11 cellular contexts compared by ENCODE assay signal in the genomic region with DNA sequence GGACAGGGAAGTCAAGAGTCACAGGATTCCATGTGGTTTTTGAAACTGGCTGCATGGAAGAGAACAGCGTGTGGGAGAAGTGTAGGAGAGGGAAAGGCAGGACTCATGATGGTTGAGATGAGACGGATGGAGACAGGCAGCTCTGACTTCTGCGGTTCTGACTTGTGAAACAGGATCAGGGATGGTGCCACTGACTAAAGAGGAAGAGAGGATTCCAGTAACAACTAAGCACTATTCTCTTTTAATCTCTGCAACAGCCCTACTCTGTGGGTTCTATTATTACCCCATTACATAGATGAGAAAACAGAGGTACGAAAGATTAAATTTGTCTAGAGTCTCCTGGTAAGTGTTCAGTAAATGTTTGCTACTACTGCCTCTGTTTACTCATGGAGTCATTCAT.
A peak's percentile ranks its signal among the peaks of the same experiment; 100 is the strongest.
DNase-seq lines count a peak whose midpoint lies in the region; ATAC-seq and TF ChIP-seq lines count a peak whose summit lies in the region.
"Had no signal": no experiment of that assay in that cellular context is flagged by ENCODE, and none has a peak within 500 bp of the region (broad histone marks: within the 10 kb centered on the region; RNA-seq: fewer than 3 reads in every experiment).

No MANE protein-coding gene starts in this region.

- H3K56ac ChIP-seq in IMR-90 (ENCODE audit: extremely low read depth, insufficient read depth, low read length): peak overlapping the region; percentile 3; the same call in 1 of the 2 replicates

- H2BK15ac ChIP-seq in IMR-90 (ENCODE audit: low read depth, low read length): peak overlapping the region; percentile 20; the same call in 1 of the 3 replicates

- TF ChIP-seq CTCF in IMR-90 (conservative IDR thresholded peaks at IDR 0.05; ENCODE audit: low read depth, low read length): no peak
- TF ChIP-seq CTCF in osteoblast (IDR thresholded peaks at IDR 0.05; ENCODE audit: extremely low read depth, low read depth, low read length): no peak

- H3K27me3 ChIP-seq in IMR-90 (ENCODE audit: control insufficient read depth, insufficient read depth, low read length) (no peaks in the 10 kb centered on the region), osteoblast (ENCODE audit: insufficient read depth, low read length) (no peaks in the 10 kb centered on the region), MG63 (no peaks in the 10 kb centered on the region)

- no CpG with 5 or more reads among the region's 4 CpGs for WGBS in IMR-90 (ENCODE audit: extremely low coverage in 2 of 2, insufficient read length in 1 of 2), 2 experiments

- dilution Hi-C loops in IMR-90 (cut with HindIII; ENCODE audit: low sequenced_read_pairs, unreplicated experiment): no loop called here

- H3K4ac ChIP-seq in IMR-90 (ENCODE audit: low read depth, low read length): peak overlapping the region; percentile 72

- CTCF ChIA-PET in IMR-90 (lab: Yijun Ruan, JAX): no interaction called here

- no peak overlapping the region for H3K9ac ChIP-seq in IMR-90 (ENCODE audit: low read depth, low read length)

- ATAC-seq in GM18519 (IDR thresholded peaks at IDR 0.05; ENCODE audit: low FRiP score, unreplicated experiment) (peak; percentile 83), GM21717 (IDR thresholded peaks at IDR 0.05; ENCODE audit: unreplicated experiment) (peak; percentile 91), IMR-90 (ENCODE audit: low read depth) (no peak)

- H2AFZ ChIP-seq in IMR-90 (replicated peaks; ENCODE audit: low read length, poor library complexity) (no peak overlapping the region), osteoblast (ENCODE audit: low read length) (no peak overlapping the region)

- H4K20me1 ChIP-seq in IMR-90 (ENCODE audit: insufficient read depth, low read length): peaks cover 54% of the 10 kb centered on the region
- peaks cover 27% of the 10 kb centered on the region for H4K20me1 ChIP-seq in osteoblast (ENCODE audit: insufficient read depth, low read length)

- H2BK20ac ChIP-seq in IMR-90 (ENCODE audit: low read depth, low read length): no peak overlapping the region

- peaks cover 26% of the 10 kb centered on the region for H3K9me1 ChIP-seq in IMR-90 (ENCODE audit: insufficient read depth, low read length)

- H3K36me3 ChIP-seq in IMR-90 (ENCODE audit: control insufficient read depth, insufficient read depth, low read length) (peaks cover 26% of the 10 kb centered on the region), osteoblast (ENCODE audit: insufficient read depth, low read length) (peaks cover 55% of the 10 kb centered on the region), MG63 (peaks cover 83% of the 10 kb centered on the region)

- no peak overlapping the region for H3K18ac ChIP-seq in IMR-90 (ENCODE audit: low read depth, low read length)

- H3K27ac ChIP-seq in IMR-90 (ENCODE audit: insufficient read depth, low read length): peak overlapping the region; percentile 15; the same call in 1 of the 2 replicates
- peak overlapping the region; percentile 56 for H3K27ac ChIP-seq in osteoblast (ENCODE audit: low read depth, low read length)

- no peak overlapping the region for H3K4me2 ChIP-seq in IMR-90 (ENCODE audit: low read depth, low read length)
- H3K4me2 ChIP-seq in osteoblast (ENCODE audit: insufficient read depth, low read length): no peak overlapping the region

- no peak for DNase-seq in IMR-90
- no peak for DNase-seq in osteoblast (ENCODE audit: insufficient read length, low spot score, missing footprints)
- DNase-seq in MG63: no peak
- no peak for DNase-seq in NCI-H526 (lab: John Stamatoyannopoulos, UW)
- no peak for DNase-seq in GM03348 (ENCODE audit: low spot score)
- no peak for DNase-seq in HuH-7.5 (ENCODE audit: low spot score)
- DNase-seq: GF-D8, KG1, T-helper 9 cell had no signal

- TF ChIP-seq RAD21 in IMR-90 (IDR thresholded peaks at IDR 0.05; ENCODE audit: low read length): no peak

- in situ Hi-C loops in IMR-90 (cut with MboI; ENCODE audit: low sequenced_read_pairs): no loop called here

- H3K79me1 ChIP-seq in IMR-90 (ENCODE audit: low read depth in 1 of 2, low read length in 2 of 2): peaks cover 35 to 75% of the 10 kb centered on the region in 2 experiments

- no peak for TF ChIP-seq POLR2A in IMR-90 (IDR thresholded peaks at IDR 0.05; ENCODE audit: low read depth, low read length)

- H3K14ac ChIP-seq in IMR-90 (replicated peaks; ENCODE audit: low read depth, low read length): peak overlapping the region; percentile 65

- no peak overlapping the region for H4K91ac ChIP-seq in IMR-90 (ENCODE audit: insufficient read depth, low read depth, low read length)

- H4K5ac ChIP-seq in IMR-90 (ENCODE audit: low read depth, low read length): no peak overlapping the region

- H2BK5ac ChIP-seq in IMR-90 (ENCODE audit: low read depth, low read length, poor library complexity, severe bottlenecking): peak overlapping the region; percentile 22

- H3K4me1 ChIP-seq in IMR-90 (ENCODE audit: control insufficient read depth, insufficient read depth, low read length): peaks cover 25% of the 10 kb centered on the region
- H3K4me1 ChIP-seq in osteoblast (ENCODE audit: insufficient read depth, low read length): peaks cover 56% of the 10 kb centered on the region

- H3K4me3 ChIP-seq in IMR-90 (ENCODE audit: insufficient read depth, low read depth, low read length): no peak overlapping the region
- H3K4me3 ChIP-seq in osteoblast (ENCODE audit: insufficient read depth, low read length): no peak overlapping the region
- no peak overlapping the region for H3K4me3 ChIP-seq in MG63

- H3K9me3 ChIP-seq in IMR-90 (ENCODE audit: control insufficient read depth, insufficient read depth, low read length): peaks cover 5% of the 10 kb centered on the region; the same call in 1 of the 2 replicates
- no peaks in the 10 kb centered on the region for H3K9me3 ChIP-seq in osteoblast (ENCODE audit: low read depth, low read length)
- no peaks in the 10 kb centered on the region for H3K9me3 ChIP-seq in MG63

- peak overlapping the region; percentile 66; the same call in 1 of the 2 replicates for H2AK5ac ChIP-seq in IMR-90 (ENCODE audit: low read depth, low read length)

- H4K8ac ChIP-seq in IMR-90 (ENCODE audit: low read depth in 2 of 2, low read length in 2 of 2): peak overlapping the region in 1 of 2 experiments; percentile 15; a peak in 2 of 4 replicates

- no peak overlapping the region for H2AK9ac ChIP-seq in IMR-90 (replicated peaks; ENCODE audit: low read depth, low read length, poor library complexity)

- intact Hi-C loops in IMR-90 (cut with micrococcal nuclease): no loop called here

- H3K79me2 ChIP-seq in osteoblast (ENCODE audit: insufficient read depth, low read length): peaks cover 91% of the 10 kb centered on the region

- peak overlapping the region; percentile 78; the same call in 1 of the 2 replicates for H2BK120ac ChIP-seq in IMR-90 (ENCODE audit: low read depth, low read length)

- peak overlapping the region; percentile 62 for H3K23ac ChIP-seq in IMR-90 (ENCODE audit: low read depth, low read length)

- no TSS peak for BruUV-seq in IMR-90 (replicated peaks; lab: Mats Ljungman, UMichigan)

- POLR2A ChIA-PET in IMR-90 (lab: Charles Lee; ENCODE audit: unreplicated experiment): interaction anchor here (0.5 kb wide), 1 partner anchor 227 kb away, joined by 3 read pairs; no protein-coding TSS in a partner anchor

TF ChIP-seq in IMR-90, 13 proteins besides CTCF, POLR2A, EP300 and RAD21:
- no peak for TF ChIP-seq MAZ (IDR thresholded peaks at IDR 0.05; ENCODE audit: borderline replicate concordance, low read depth, low read length)
- no peak for TF ChIP-seq MXI1 (IDR thresholded peaks at IDR 0.05; ENCODE audit: borderline replicate concordance, low read depth, low read length)
- TF ChIP-seq CHD1 (IDR thresholded peaks at IDR 0.05; ENCODE audit: low read depth, low read length): no peak
TF ChIP-seq in IMR-90: peak in this region for 0.
